ENCODE assay signal across 8 cellular contexts in genomic region chr15:67501177-67501835, GRCh38. TPM values are rescaled to one million over a fixed set of nuclear protein-coding genes. Genes with fewer than 3 reads are reported as not detected.
DNase-seq lines count a peak whose midpoint lies in the region; ATAC-seq and TF ChIP-seq lines count a peak whose summit lies in the region.

No MANE protein-coding gene starts in this region.

- H3K27ac ChIP-seq in GM23338 (ENCODE audit: low read depth), result no peak overlapping the region
- H3K27ac ChIP-seq in RWPE2 (ENCODE audit: poor library complexity, severe bottlenecking), result no peak overlapping the region
- H3K27ac ChIP-seq in heart right ventricle, result peak overlapping the region in 1 of 10 donors; percentile 4

- TF ChIP-seq CTCF in GM23338 (conservative IDR thresholded peaks at IDR 0.05; ENCODE audit: low read depth in 2 of 2) (peak; percentile 29 to 57; a peak in 3 of 4 replicates), RWPE2 (IDR thresholded peaks at IDR 0.05; ENCODE audit: poor library complexity, severe bottlenecking) (peak; percentile 75), heart right ventricle (IDR thresholded peaks at IDR 0.05) (peak in 7 of 9 donors; percentile 9 to 57 (median 42))

- no peak overlapping the region for H3K27ac Mint-ChIP-seq in GM23338
- no peak overlapping the region for H3K27ac Mint-ChIP-seq in activated CD8-positive, alpha-beta T cell treated with anti-CD3 and anti-CD28 coated beads, Interleukin-2, amount 10 ng/mL, durations not matched to agents 7 days and 5 days

- no peaks in the 10 kb centered on the region for H3K36me3 ChIP-seq in GM23338 (ENCODE audit: insufficient read depth)
- no peaks in the 10 kb centered on the region for H3K36me3 ChIP-seq in RWPE2 (ENCODE audit: low read depth)
- no peaks in the 10 kb centered on the region for H3K36me3 ChIP-seq in heart right ventricle

- no peaks in the 10 kb centered on the region for H3K9me2 ChIP-seq in GM23338 (ENCODE audit: insufficient read depth)

- DNase-seq in ACHN (peak; percentile 46), GM23338 (ENCODE audit: low spot score) (peak; percentile 37), RWPE2 (ENCODE audit: low spot score) (no peak), heart right ventricle (no peak), middle frontal gyrus (ENCODE audit: extremely low spot score, low spot score) (no peak)
- DNase-seq in activated CD8-positive, alpha-beta T cell treated with anti-CD3 and anti-CD28 coated beads, Interleukin-2, amount 10 ng/mL, durations not matched to agents 7 days and 5 days, result no peak

- H3K27me3 ChIP-seq in GM23338 (ENCODE audit: insufficient read depth) (no peaks in the 10 kb centered on the region), RWPE2 (ENCODE audit: insufficient read depth, poor library complexity, severe bottlenecking) (no peaks in the 10 kb centered on the region), heart right ventricle (no peaks in the 10 kb centered on the region)

- H3K27me3 Mint-ChIP-seq in GM23338 (ENCODE audit: insufficient read depth, low read depth, poor library complexity), result no peaks in the 10 kb centered on the region
- no peaks in the 10 kb centered on the region for H3K27me3 Mint-ChIP-seq in activated CD8-positive, alpha-beta T cell treated with anti-CD3 and anti-CD28 coated beads, Interleukin-2, amount 10 ng/mL, durations not matched to agents 7 days and 5 days (ENCODE audit: low read depth)

- peak overlapping the region; percentile 44; the same call in 1 of the 2 replicates for H3K4me2 ChIP-seq in GM23338

- H3K9me3 ChIP-seq in RWPE2 (ENCODE audit: severe bottlenecking) (no peaks in the 10 kb centered on the region), heart right ventricle (no peaks in the 10 kb centered on the region)

- peaks cover 17% of the 10 kb centered on the region; the same call in 1 of the 2 replicates for H3K4me1 ChIP-seq in GM23338 (ENCODE audit: insufficient read depth)
- peaks cover 6% of the 10 kb centered on the region for H3K4me1 ChIP-seq in RWPE2 (ENCODE audit: insufficient read depth, poor library complexity, severe bottlenecking)
- peaks cover 0 to 8% (median 0%) of the 10 kb centered on the region in 9 donors for H3K4me1 ChIP-seq in heart right ventricle

- H3F3A ChIP-seq in GM23338 (replicated peaks; ENCODE audit: low read depth), result no peaks in the 10 kb centered on the region

- no peak overlapping the region for H3K4me3 Mint-ChIP-seq in GM23338
- no peak overlapping the region for H3K4me3 Mint-ChIP-seq in activated CD8-positive, alpha-beta T cell treated with anti-CD3 and anti-CD28 coated beads, Interleukin-2, amount 10 ng/mL, durations not matched to agents 7 days and 5 days

- peaks cover 22% of the 10 kb centered on the region for H3K4me1 Mint-ChIP-seq in GM23338
- peaks cover 5% of the 10 kb centered on the region for H3K4me1 Mint-ChIP-seq in activated CD8-positive, alpha-beta T cell treated with anti-CD3 and anti-CD28 coated beads, Interleukin-2, amount 10 ng/mL, durations not matched to agents 7 days and 5 days (ENCODE audit: low read depth)

- CTCF ChIA-PET in activated CD8-positive, alpha-beta T cell treated with anti-CD3 and anti-CD28 coated beads, Interleukin-2, amount 10 ng/mL, durations not matched to agents 7 days and 5 days (lab: Charles Lee), result interaction anchor here (1.0 to 1.9 kb wide), 6 partner anchors 9 to 337 kb away, joined by 3 to 6 read pairs (median 4); partner anchors contain the start of genes C15orf61 and MAP2K5

- in situ Hi-C loops in ACHN (cut with HindIII; ENCODE audit: low pct_ligation_motif_present, low pct_unique_long_range_greater_than_20kb, low sequenced_read_pairs), result no loop called here

- WGBS in heart right ventricle, 2 donors, result 34 to 40% methylated on average over 2 of the region's 2 CpGs

- no peaks in the 10 kb centered on the region; the same call in 2 of the 3 replicates for H3K9me3 Mint-ChIP-seq in GM23338
- no peaks in the 10 kb centered on the region for H3K9me3 Mint-ChIP-seq in activated CD8-positive, alpha-beta T cell treated with anti-CD3 and anti-CD28 coated beads, Interleukin-2, amount 10 ng/mL, durations not matched to agents 7 days and 5 days (ENCODE audit: insufficient read depth)

- no peaks in the 10 kb centered on the region for H3K79me2 ChIP-seq in GM23338 (replicated peaks; ENCODE audit: insufficient read depth)

- H3K36me3 Mint-ChIP-seq in GM23338 (ENCODE audit: low read depth), result no peaks in the 10 kb centered on the region
- no peaks in the 10 kb centered on the region for H3K36me3 Mint-ChIP-seq in activated CD8-positive, alpha-beta T cell treated with anti-CD3 and anti-CD28 coated beads, Interleukin-2, amount 10 ng/mL, durations not matched to agents 7 days and 5 days (ENCODE audit: low read depth)

- H2AFZ ChIP-seq in GM23338, result no peak overlapping the region

- intact Hi-C loops in heart right ventricle (cut with DNase I), result loop anchor here in 2 of 10 donors (5.0 kb wide), 1 partner anchor 336 kb away; no protein-coding TSS in a partner anchor

- POLR2A ChIA-PET in activated CD8-positive, alpha-beta T cell treated with anti-CD3 and anti-CD28 coated beads, Interleukin-2, amount 10 ng/mL, durations not matched to agents 7 days and 5 days (lab: Charles Lee), result no interaction called here

- H3K4me3 ChIP-seq in GM23338, result no peak overlapping the region
- no peak overlapping the region for H3K4me3 ChIP-seq in RWPE2 (ENCODE audit: severe bottlenecking)
- H3K4me3 ChIP-seq in heart right ventricle, result peak overlapping the region in 2 of 10 donors; percentile 8

- H4K20me1 ChIP-seq in GM23338 (replicated peaks; ENCODE audit: insufficient read depth), result no peaks in the 10 kb centered on the region; the same call in 1 of the 2 replicates

- ATAC-seq in GM23338, result peak; percentile 69
- peak; percentile 88 for ATAC-seq in RWPE2 (ENCODE audit: low read depth)
- ATAC-seq in heart right ventricle, result peak in 2 of 8 donors; percentile 61
- ATAC-seq in GM19452 (IDR thresholded peaks at IDR 0.05; ENCODE audit: unreplicated experiment), result no peak
- ATAC-seq in HG02970 (IDR thresholded peaks at IDR 0.05; ENCODE audit: low FRiP score, unreplicated experiment), result no peak
- no peak for ATAC-seq in activated CD8-positive, alpha-beta T cell treated with anti-CD3 and anti-CD28 coated beads, Interleukin-2, amount 10 ng/mL, durations not matched to agents 7 days and 5 days

RNA-seq across cellular contexts. Expression of gene C15orf61, which starts 19.6 kb away (rescaled TPM):
- total RNA-seq in GM23338 (2014; rRNA removed; shearing (Covaris generic)), result 1.8 and 2.8 TPM in 2 replicates
- polyA plus RNA-seq in GM23338 (2016; fragmentation: Nextera tagmentation; extraction: Ambion mirVana) (5.9 and 7.8 TPM in 2 replicates), heart right ventricle (1 to 10 TPM; 2.7 to 5.3 TPM)
- 10 to 100 TPM in 7 of 10 donors, 1 to 10 TPM in 3; 6.9 to 15.0 (median 11.9) TPM for total RNA-seq in heart right ventricle
- total RNA-seq in activated CD8-positive, alpha-beta T cell treated with anti-CD3 and anti-CD28 coated beads, Interleukin-2, amount 10 ng/mL, durations not matched to agents 7 days and 5 days, result 1 to 10 TPM; 5.4 to 5.7 TPM

RNA-seq across cellular contexts. Expression of gene MAP2K5, which starts 41.2 kb away (rescaled TPM):
- 13.6 and 13.9 TPM in 2 replicates for total RNA-seq in GM23338 (2014; rRNA removed; shearing (Covaris generic))
- 5.7 and 6.5 TPM in 2 replicates for polyA plus RNA-seq in GM23338 (2016; fragmentation: Nextera tagmentation; extraction: Ambion mirVana)
- total RNA-seq in heart right ventricle, result 10 to 100 TPM; 14.4 to 34.3 (median 21.4) TPM
- polyA plus RNA-seq in heart right ventricle, result 10 to 100 TPM in 1 of 2 donors, 1 to 10 TPM in 1; 7.7 to 12.6 TPM
- total RNA-seq in activated CD8-positive, alpha-beta T cell treated with anti-CD3 and anti-CD28 coated beads, Interleukin-2, amount 10 ng/mL, durations not matched to agents 7 days and 5 days, result 10 to 100 TPM; 18.3 to 20.9 TPM

Comparison
In these comparisons a context has a peak if more than half of its experiments do, and no peak if none do; other contexts are left out.
1. DNase-seq: peak in ACHN (single experiment) and GM23338 (single experiment); none in RWPE2 (single experiment), heart right ventricle (0 of 2), middle frontal gyrus (single experiment) and activated CD8-positive, alpha-beta T cell treated with anti-CD3 and anti-CD28 coated beads, Interleukin-2, amount 10 ng/mL, durations not matched to agents 7 days and 5 days (single experiment).
2. ATAC-seq: peak in GM23338 (single experiment) and RWPE2 (single experiment); none in GM19452 (single experiment), HG02970 (single experiment) and activated CD8-positive, alpha-beta T cell treated with anti-CD3 and anti-CD28 coated beads, Interleukin-2, amount 10 ng/mL, durations not matched to agents 7 days and 5 days (single experiment).
3. Peak in every context shown above with its lines, with median percentiles within 50 percentile points of each other: CTCF ChIP-seq.